12 cellular contexts compared by ENCODE assay signal in the genomic region with DNA sequence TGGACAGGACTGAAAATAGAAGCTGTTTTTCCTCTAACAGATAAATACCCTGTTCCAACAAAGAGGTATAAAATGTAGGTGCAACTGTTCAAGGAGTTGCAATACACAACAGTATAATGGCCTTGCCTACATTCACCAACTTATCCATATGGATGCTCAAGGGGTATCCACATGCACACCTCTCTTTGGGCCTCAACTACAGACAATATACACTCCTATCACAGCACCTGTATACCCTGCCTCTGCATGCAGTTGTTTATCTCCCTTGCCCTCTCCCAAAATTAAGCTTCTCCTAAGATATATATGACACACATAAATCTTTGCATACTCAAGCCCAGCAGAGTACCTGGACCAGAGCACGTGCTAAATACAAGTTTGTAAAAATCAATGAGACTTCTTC. TPM values are rescaled to one million over a fixed set of nuclear protein-coding genes. Genes with fewer than 3 reads are reported as not detected.
DNase-seq lines count a peak whose midpoint lies in the region; ATAC-seq and TF ChIP-seq lines count a peak whose summit lies in the region.
"Had no signal": no experiment of that assay in that cellular context is flagged by ENCODE, and none has a peak within 500 bp of the region (broad histone marks: within the 10 kb centered on the region; RNA-seq: fewer than 3 reads in every experiment).

No MANE protein-coding gene starts in this region.

- H3K4me3 ChIP-seq in brain microvascular endothelial cell (ENCODE audit: low read depth, low read length) = no peak overlapping the region
- H3K4me3 ChIP-seq: coronary artery had no signal

- no peak for DNase-seq in activated T-cell treated with anti-CD3 and anti-CD28 coated beads, Interleukin-2, amount 50 U/mL, for 4 hours
- no peak for DNase-seq in activated T-cell treated with anti-CD3 and anti-CD28 coated beads, Interleukin-2, amount 50 U/mL, for 48 hours
- DNase-seq in brain microvascular endothelial cell (no peak), nephron progenitor cell (no peak), NCI-H1417 (lab: John Stamatoyannopoulos, UW) (no peak)
- no peak for DNase-seq in stimulated activated naive B cell treated with anti-CD40 and anti-IgM and Interleukin-4, amounts not matched to agents 10 μg/mL and 1 μg/mL and 100 μg/mL, for 72 hours
- DNase-seq in activated CD4-positive, CD25-positive, alpha-beta regulatory T cell treated with anti-CD3 and anti-CD28 coated beads, Interleukin-2, amount 50 U/mL, for 72 hours = no peak
- DNase-seq: DMS79 treated with DMSO at 0.1 percent for 48 hours, H7, NCI-H1092 had no signal

- peaks cover 59% of the 10 kb centered on the region for H3K4me1 Mint-ChIP-seq in activated T-cell treated with anti-CD3 and anti-CD28 coated beads, Interleukin-2, amount 50 U/mL, for 4 hours (ENCODE audit: low read depth)
- H3K4me1 Mint-ChIP-seq in IgD-negative memory B cell (peaks cover 20 to 36% (median 27%) of the 10 kb centered on the region in 3 donors), nephron progenitor cell (peaks cover 23% of the 10 kb centered on the region)
- H3K4me1 Mint-ChIP-seq in stimulated activated naive B cell treated with anti-CD40 and anti-IgM and Interleukin-4, amounts not matched to agents 10 μg/mL and 1 μg/mL and 100 μg/mL, for 72 hours = peaks cover 19 to 56% of the 10 kb centered on the region in 2 donors

- peaks cover 4% of the 10 kb centered on the region for H3K9me3 Mint-ChIP-seq in activated T-cell treated with anti-CD3 and anti-CD28 coated beads, Interleukin-2, amount 50 U/mL, for 4 hours
- H3K9me3 Mint-ChIP-seq in IgD-negative memory B cell (no peaks in the 10 kb centered on the region), nephron progenitor cell (peaks cover 3% of the 10 kb centered on the region)
- no peaks in the 10 kb centered on the region for H3K9me3 Mint-ChIP-seq in stimulated activated naive B cell treated with anti-CD40 and anti-IgM and Interleukin-4, amounts not matched to agents 10 μg/mL and 1 μg/mL and 100 μg/mL, for 72 hours

- in situ Hi-C loops in brain microvascular endothelial cell (cut with HindIII; ENCODE audit: low pct_ligation_motif_present, low sequenced_read_pairs) = no loop called here

- peaks cover 42% of the 10 kb centered on the region for H3K36me3 Mint-ChIP-seq in activated T-cell treated with anti-CD3 and anti-CD28 coated beads, Interleukin-2, amount 50 U/mL, for 4 hours (ENCODE audit: insufficient read depth)
- H3K36me3 Mint-ChIP-seq in IgD-negative memory B cell (peaks cover 14% of the 10 kb centered on the region), nephron progenitor cell (ENCODE audit: low read depth) (peaks cover 76% of the 10 kb centered on the region)
- peaks cover 33 to 44% of the 10 kb centered on the region in 2 donors for H3K36me3 Mint-ChIP-seq in stimulated activated naive B cell treated with anti-CD40 and anti-IgM and Interleukin-4, amounts not matched to agents 10 μg/mL and 1 μg/mL and 100 μg/mL, for 72 hours

- TF ChIP-seq CTCF in brain microvascular endothelial cell (IDR thresholded peaks at IDR 0.05; ENCODE audit: low read depth, low read length, missing control alignments) (no peak), nephron progenitor cell (IDR thresholded peaks at IDR 0.05) (no peak)

- no peaks in the 10 kb centered on the region for H3K27me3 ChIP-seq in brain microvascular endothelial cell (replicated peaks)

- peak overlapping the region in 2 of 3 donors; percentile 22 to 90 for H3K27ac Mint-ChIP-seq in IgD-negative memory B cell
- peak overlapping the region; percentile 69 for H3K27ac Mint-ChIP-seq in stimulated activated naive B cell treated with anti-CD40 and anti-IgM and Interleukin-4, amounts not matched to agents 10 μg/mL and 1 μg/mL and 100 μg/mL, for 72 hours
- H3K27ac Mint-ChIP-seq in nephron progenitor cell = no peak overlapping the region

- H3K36me3 ChIP-seq in brain microvascular endothelial cell (replicated peaks) = no peaks in the 10 kb centered on the region

- H3K27me3 Mint-ChIP-seq in activated T-cell treated with anti-CD3 and anti-CD28 coated beads, Interleukin-2, amount 50 U/mL, for 4 hours (ENCODE audit: low read depth) = no peaks in the 10 kb centered on the region
- H3K27me3 Mint-ChIP-seq in IgD-negative memory B cell = no peaks in the 10 kb centered on the region
- no peaks in the 10 kb centered on the region for H3K27me3 Mint-ChIP-seq in stimulated activated naive B cell treated with anti-CD40 and anti-IgM and Interleukin-4, amounts not matched to agents 10 μg/mL and 1 μg/mL and 100 μg/mL, for 72 hours
- H3K27me3 Mint-ChIP-seq in nephron progenitor cell (ENCODE audit: low read depth, poor library complexity) = no peaks in the 10 kb centered on the region

- H3K4me3 Mint-ChIP-seq in activated T-cell treated with anti-CD3 and anti-CD28 coated beads, Interleukin-2, amount 50 U/mL, for 4 hours = peak overlapping the region; percentile 53
- H3K4me3 Mint-ChIP-seq in IgD-negative memory B cell = peak overlapping the region in 1 of 4 donors; percentile 75
- no peak overlapping the region for H3K4me3 Mint-ChIP-seq in stimulated activated naive B cell treated with anti-CD40 and anti-IgM and Interleukin-4, amounts not matched to agents 10 μg/mL and 1 μg/mL and 100 μg/mL, for 72 hours
- H3K4me3 Mint-ChIP-seq in nephron progenitor cell = no peak overlapping the region

- peak overlapping the region; percentile 71 for H3K27ac ChIP-seq in brain microvascular endothelial cell
- H3K27ac ChIP-seq: coronary artery had no signal

- ATAC-seq in activated T-cell treated with anti-CD3 and anti-CD28 coated beads, Interleukin-2, amount 50 U/mL, for 4 hours = peak in 1 of 2 donors; percentile 7
- ATAC-seq in stimulated activated naive B cell treated with anti-CD40 and anti-IgM and Interleukin-4, amounts not matched to agents 10 μg/mL and 1 μg/mL and 100 μg/mL, for 72 hours (replicated peaks) = no peak

RNA-seq across cellular contexts. Expression of gene DARS1, which starts 37.3 kb away (rescaled TPM):
- total RNA-seq in activated T-cell treated with anti-CD3 and anti-CD28 coated beads, Interleukin-2, amount 50 U/mL, for 4 hours = 100 to 1,000 TPM in 2 of 3 donors, 10 to 100 TPM in 1; 97.8 to 107 (median 103) TPM
- 117 TPM for polyA plus RNA-seq in IgD-negative memory B cell
